Comparison of ENCODE assay signal across 28 cellular contexts in genomic region chr3:89198598-89198997, GRCh38.
"Had no signal": no experiment of that assay in that cellular context is flagged by ENCODE, and none has a peak within 500 bp of the region (broad histone marks: within the 10 kb centered on the region; RNA-seq: fewer than 3 reads in every experiment).

No MANE protein-coding gene starts in this region.

- H3K4me3 Mint-ChIP-seq: stimulated activated effector memory CD8-positive, alpha-beta T cell treated with anti-CD3 and anti-CD28 coated beads, Interleukin-12 subunit alpha, Interleukin-12 subunit beta, amount 100 ng/mL, for 72 hours; stimulated activated memory B cell treated with anti-CD40 and anti-IgM and Interleukin-4, amounts not matched to agents 10 μg/mL and 1 μg/mL and 100 μg/mL, for 72 hours; stimulated activated naive B cell treated with anti-CD40 and anti-IgM and Interleukin-4, amounts not matched to agents 10 μg/mL and 1 μg/mL and 100 μg/mL, for 72 hours; stimulated activated naive CD8-positive, alpha-beta T cell treated with anti-CD3 and anti-CD28 coated beads, Interleukin-15, amount 100 ng/mL, for 72 hours; stimulated activated naive CD8-positive, alpha-beta T cell treated with anti-CD3 and anti-CD28 coated beads, Interleukin-15, Interleukin-2, amounts not matched to agents 100 ng/mL and 50 ng/mL, for 24 hours; type B pancreatic cell had no signal

- H3K9me3 Mint-ChIP-seq: stimulated activated memory B cell treated with anti-CD40 and anti-IgM and Interleukin-4, amounts not matched to agents 10 μg/mL and 1 μg/mL and 100 μg/mL, for 72 hours; stimulated activated naive B cell treated with anti-CD40 and anti-IgM and Interleukin-4, amounts not matched to agents 10 μg/mL and 1 μg/mL and 100 μg/mL, for 72 hours; type B pancreatic cell had no signal

- H3K27me3 Mint-ChIP-seq: stimulated activated memory B cell treated with anti-CD40 and anti-IgM and Interleukin-4, amounts not matched to agents 10 μg/mL and 1 μg/mL and 100 μg/mL, for 72 hours; stimulated activated naive B cell treated with anti-CD40 and anti-IgM and Interleukin-4, amounts not matched to agents 10 μg/mL and 1 μg/mL and 100 μg/mL, for 72 hours; stimulated activated naive CD8-positive, alpha-beta T cell treated with anti-CD3 and anti-CD28 coated beads, Interleukin-15, amount 100 ng/mL, for 72 hours; stimulated activated naive CD8-positive, alpha-beta T cell treated with anti-CD3 and anti-CD28 coated beads, Interleukin-15, Interleukin-2, amounts not matched to agents 100 ng/mL and 50 ng/mL, for 24 hours; type B pancreatic cell had no signal

- H3K27ac Mint-ChIP-seq: stimulated activated effector memory CD8-positive, alpha-beta T cell treated with anti-CD3 and anti-CD28 coated beads, Interleukin-12 subunit alpha, Interleukin-12 subunit beta, amount 100 ng/mL, for 72 hours; stimulated activated memory B cell treated with anti-CD40 and anti-IgM and Interleukin-4, amounts not matched to agents 10 μg/mL and 1 μg/mL and 100 μg/mL, for 72 hours; stimulated activated naive B cell treated with anti-CD40 and anti-IgM and Interleukin-4, amounts not matched to agents 10 μg/mL and 1 μg/mL and 100 μg/mL, for 72 hours; stimulated activated naive CD8-positive, alpha-beta T cell treated with anti-CD3 and anti-CD28 coated beads, Interleukin-15, amount 100 ng/mL, for 72 hours; stimulated activated naive CD8-positive, alpha-beta T cell treated with anti-CD3 and anti-CD28 coated beads, Interleukin-15, Interleukin-2, amounts not matched to agents 100 ng/mL and 50 ng/mL, for 24 hours; type B pancreatic cell had no signal

- H3K36me3 Mint-ChIP-seq: stimulated activated effector memory CD8-positive, alpha-beta T cell treated with anti-CD3 and anti-CD28 coated beads, Interleukin-12 subunit alpha, Interleukin-12 subunit beta, amount 100 ng/mL, for 72 hours; stimulated activated memory B cell treated with anti-CD40 and anti-IgM and Interleukin-4, amounts not matched to agents 10 μg/mL and 1 μg/mL and 100 μg/mL, for 72 hours; stimulated activated naive B cell treated with anti-CD40 and anti-IgM and Interleukin-4, amounts not matched to agents 10 μg/mL and 1 μg/mL and 100 μg/mL, for 72 hours; type B pancreatic cell had no signal

- DNase-seq: stimulated activated CD4-positive, alpha-beta T cell treated with anti-CD3 and anti-CD28 coated beads, Interleukin-2, amount 100 ng/mL, for 48 hours; stimulated activated CD4-positive, alpha-beta T cell treated with anti-CD3 and anti-CD28 coated beads, Interleukin-4, amount 100 ng/mL, for 1 hour; stimulated activated CD4-positive, alpha-beta T cell treated with anti-CD3 and anti-CD28 coated beads, Interleukin-4, amount 100 ng/mL, for 24 hours; stimulated activated CD4-positive, alpha-beta T cell treated with anti-CD3 and anti-CD28 coated beads, Interleukin-4, amount 100 ng/mL, for 4 hours; stimulated activated CD8-positive, alpha-beta memory T cell treated with anti-CD3 and anti-CD28 coated beads, Interleukin-4, amount 100 ng/mL, for 48 hours; stimulated activated naive B cell treated with anti-CD40 and anti-IgM and Interleukin-4, amounts not matched to agents 10 μg/mL and 1 μg/mL and 100 μg/mL, for 72 hours; stimulated activated naive CD4-positive, alpha-beta T cell; stimulated activated naive CD4-positive, alpha-beta T cell treated with Interleukin-2 at 50 U/mL for 16 hours; stimulated activated naive CD8-positive, alpha-beta T cell treated with anti-CD3 and anti-CD28 coated beads, Interleukin-15, amount 100 ng/mL, for 72 hours; stimulated activated naive CD8-positive, alpha-beta T cell treated with anti-CD3 and anti-CD28 coated beads, Interleukin-15, Interleukin-2, amounts not matched to agents 100 U/mL and 50 U/mL, for 24 hours; stomach; substantia nigra; testis; thyroid gland; tibial artery; transverse colon; trophoblast cell; upper lobe of left lung; upper lobe of right lung; uterus had no signal

- H3K27ac ChIP-seq: stomach, suprapubic skin, testis, thoracic aorta, thyroid gland, tibial artery, tibial nerve, transverse colon, upper lobe of left lung, upper lobe of right lung, uterus, vagina had no signal

- H3K36me3 ChIP-seq: stomach, suprapubic skin, thoracic aorta, thyroid gland, tibial artery, tibial nerve, transverse colon, upper lobe of left lung, upper lobe of right lung, uterus, vagina had no signal

- H3K27me3 ChIP-seq: stomach, suprapubic skin, testis, thyroid gland, tibial artery, tibial nerve, transverse colon, upper lobe of left lung, upper lobe of right lung, uterus, vagina had no signal

- H3K9me3 ChIP-seq: stomach, suprapubic skin, testis, thoracic aorta, thyroid gland, tibial artery, tibial nerve, transverse colon, upper lobe of left lung, upper lobe of right lung, uterus, vagina had no signal

- H3K4me3 ChIP-seq: stomach, suprapubic skin, testis, thoracic aorta, thyroid gland, tibial artery, tibial nerve, transverse colon, upper lobe of left lung, upper lobe of right lung, uterus, vagina had no signal

- H3K4me1 Mint-ChIP-seq: stimulated activated effector memory CD8-positive, alpha-beta T cell treated with anti-CD3 and anti-CD28 coated beads, Interleukin-12 subunit alpha, Interleukin-12 subunit beta, amount 100 ng/mL, for 72 hours; stimulated activated memory B cell treated with anti-CD40 and anti-IgM and Interleukin-4, amounts not matched to agents 10 μg/mL and 1 μg/mL and 100 μg/mL, for 72 hours; stimulated activated naive B cell treated with anti-CD40 and anti-IgM and Interleukin-4, amounts not matched to agents 10 μg/mL and 1 μg/mL and 100 μg/mL, for 72 hours; stimulated activated naive CD8-positive, alpha-beta T cell treated with anti-CD3 and anti-CD28 coated beads, Interleukin-15, amount 100 ng/mL, for 72 hours had no signal
